In genomic region chr6:109945091-109945490, GRCh38 we compare ENCODE assay signal across 1 cellular context.
TF ChIP-seq lines count a peak whose summit lies in the region.

No MANE protein-coding gene starts in this region.

TF ChIP-seq in H1, 55 proteins besides CTCF, POLR2A, EP300 and RAD21 (continued from another document):
- TF ChIP-seq E2F6 (IDR thresholded peaks at IDR 0.05) (peak; percentile 60), TAF1 (IDR thresholded peaks at IDR 0.05; ENCODE audit: low read depth, low read length) (0 out of 2 replicates have a peak, but pooled peaks have one; percentile 20), GTF2F1 (IDR thresholded peaks at IDR 0.05; ENCODE audit: borderline replicate concordance, low read depth, low read length) (no peak), MAX (IDR thresholded peaks at IDR 0.05) (peak; percentile 62), SP4 (IDR thresholded peaks at IDR 0.05; ENCODE audit: low read length) (0 out of 2 replicates have a peak, but pooled peaks have one; percentile 50), SAP30 (IDR thresholded peaks at IDR 0.05; ENCODE audit: insufficient read depth, insufficient replicate concordance, low read length) (no peak), JUND (IDR thresholded peaks at IDR 0.05; ENCODE audit: low read length) (no peak), CHD2 (IDR thresholded peaks at IDR 0.05; ENCODE audit: low read length) (no peak)
